In the genomic region with DNA sequence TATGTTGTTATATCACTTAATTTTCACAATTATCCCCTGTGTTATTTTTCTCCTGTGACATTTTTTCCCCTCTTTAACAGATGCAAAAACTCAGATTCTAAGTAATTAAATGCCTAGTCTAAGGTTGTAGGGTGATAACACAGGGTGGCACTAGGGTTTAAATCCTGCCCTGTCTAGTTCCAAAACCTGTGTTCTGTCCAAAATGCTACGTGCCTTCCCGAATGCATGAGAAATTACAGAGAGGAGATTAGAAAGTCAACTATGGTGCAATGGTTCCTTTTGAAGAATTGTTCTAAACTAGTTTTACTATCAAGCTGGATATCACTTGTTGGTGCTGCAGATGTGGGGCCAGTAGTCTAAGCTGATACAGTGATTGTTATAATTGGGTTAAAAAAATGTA, we compare ENCODE assay signal across 35 cellular contexts.
"Had no signal": no experiment of that assay in that cellular context is flagged by ENCODE, and none has a peak within 500 bp of the region (broad histone marks: within the 10 kb centered on the region; RNA-seq: fewer than 3 reads in every experiment).

No MANE protein-coding gene starts in this region.

- FAIRE-seq: astrocyte, bronchial epithelial cell had no signal

- H3K36me3 ChIP-seq: adrenal gland, ascending aorta, brain microvascular endothelial cell, breast epithelium, cardiac muscle cell had no signal

- H3K27ac ChIP-seq: adrenal gland, ascending aorta, body of pancreas, brain microvascular endothelial cell, breast epithelium, cardiac muscle cell had no signal

- H3K9me3 ChIP-seq: adrenal gland, ascending aorta, body of pancreas, breast epithelium had no signal

- H3K4me1 ChIP-seq: adrenal gland, ascending aorta, body of pancreas, breast epithelium had no signal

- DNase-seq: activated effector memory CD4-positive, alpha-beta T cell treated with anti-CD3 and anti-CD28 coated beads, Interleukin-2, amount 50 U/mL, for 16 hours; activated effector memory CD4-positive, alpha-beta T cell treated with Interleukin-2 at 50 U/mL for 16 hours; activated gamma-delta T cell; activated gamma-delta T cell treated with Interleukin-2 at 50 U/mL for 16 hours; activated naive CD4-positive, alpha-beta T cell; activated naive CD4-positive, alpha-beta T cell treated with anti-CD3 and anti-CD28 coated beads for 36 hours; activated naive CD4-positive, alpha-beta T cell treated with anti-CD3 and anti-CD28 coated beads, Interleukin-2, amount 10 ng/mL, durations not matched to agents 7 days and 5 days; activated naive CD4-positive, alpha-beta T cell treated with anti-CD3 and anti-CD28 coated beads, Interleukin-2, amount 50 U/mL, for 16 hours; activated naive CD4-positive, alpha-beta T cell treated with Interleukin-2 at 50 U/mL for 16 hours; activated naive CD8-positive, alpha-beta T cell treated with anti-CD3 and anti-CD28 coated beads for 36 hours; activated naive CD8-positive, alpha-beta T cell treated with anti-CD3 and anti-CD28 coated beads, Interleukin-2, amount 10 ng/mL, durations not matched to agents 7 days and 5 days; activated naive CD8-positive, alpha-beta T cell treated with anti-CD3 and anti-CD28 coated beads, Interleukin-2, amount 50 U/mL, for 24 hours; activated T-cell treated with anti-CD3 and anti-CD28 coated beads for 4 hours; activated T-cell treated with anti-CD3 and anti-CD28 coated beads, Interleukin-2, amount 50 U/mL, for 1 hour; activated T-cell treated with anti-CD3 and anti-CD28 coated beads, Interleukin-2, amount 50 U/mL, for 24 hours; activated T-cell treated with anti-CD3 and anti-CD28 coated beads, Interleukin-2, amount 50 U/mL, for 4 hours; activated T-cell treated with anti-CD3 and anti-CD28 coated beads, Interleukin-2, amount 50 U/mL, for 48 hours; activated T-cell treated with anti-CD3 and anti-CD28 coated beads, Interleukin-2, amount 50 U/mL, for 72 hours; adrenal gland; amniotic stem cell; amygdala; anterior cingulate cortex; aorta; body of pancreas; brain microvascular endothelial cell; caudate nucleus; central memory CD4-positive, alpha-beta T cell; cerebellar nuclear complex had no signal

- ATAC-seq: activated naive CD4-positive, alpha-beta T cell treated with anti-CD3 and anti-CD28 coated beads, Interleukin-2, amount 50 U/mL, for 72 hours; activated naive CD8-positive, alpha-beta T cell treated with anti-CD3 and anti-CD28 coated beads, Interleukin-2, amount 50 U/mL, for 24 hours; activated T-cell treated with anti-CD3 and anti-CD28 coated beads, Interleukin-2, amount 50 U/mL, for 4 hours; activated T-cell treated with anti-CD3 and anti-CD28 coated beads, Interleukin-2, amount 50 U/mL, for 72 hours; activated T-helper 17 cell treated with anti-CD3 and anti-CD28 coated beads, Interleukin-2, amount 50 U/mL, for 72 hours; body of pancreas had no signal

- H3K4me3 ChIP-seq: adrenal gland, ascending aorta, body of pancreas, breast epithelium, cardiac muscle cell had no signal

- H3K27me3 ChIP-seq: adrenal gland, ascending aorta, body of pancreas, brain microvascular endothelial cell, breast epithelium, cardiac muscle cell had no signal
